In the genomic region with DNA sequence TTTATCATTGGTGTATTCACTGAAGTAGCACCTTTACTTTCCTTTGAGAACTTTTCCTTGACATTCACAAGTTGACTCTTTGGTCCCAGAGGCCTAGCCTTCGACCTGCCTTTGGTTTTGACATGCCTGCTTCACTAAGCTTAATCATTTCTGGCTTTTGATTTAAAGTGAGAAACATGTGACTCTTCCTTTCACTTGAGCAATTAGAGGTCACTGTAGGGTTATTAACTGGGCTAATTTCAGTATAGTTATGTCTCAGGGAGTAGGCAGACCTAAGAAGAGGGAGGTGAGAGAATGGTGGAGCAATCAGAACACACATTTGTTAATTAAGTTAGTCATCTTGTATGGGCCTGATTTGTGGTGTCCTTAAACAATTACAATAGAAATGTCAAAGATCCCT, we compare ENCODE assay signal across 18 cellular contexts.
A peak's percentile ranks its signal among the peaks of the same experiment; 100 is the strongest.
DNase-seq lines count a peak whose midpoint lies in the region; ATAC-seq and TF ChIP-seq lines count a peak whose summit lies in the region.
"Had no signal": no experiment of that assay in that cellular context is flagged by ENCODE, and none has a peak within 500 bp of the region (broad histone marks: within the 10 kb centered on the region; RNA-seq: fewer than 3 reads in every experiment).

No MANE protein-coding gene starts in this region.

- no peaks in the 10 kb centered on the region for H3F3A ChIP-seq in neural progenitor cell (ENCODE audit: low read depth)

- no peak overlapping the region for H3K4me3 ChIP-seq in neural progenitor cell
- H3K4me3 ChIP-seq: esophagus squamous epithelium, ovary had no signal

- peaks cover 10% of the 10 kb centered on the region for H3K9me3 Mint-ChIP-seq in neural progenitor cell
- H3K9me3 Mint-ChIP-seq: memory B cell had no signal

- no peak overlapping the region for H3K9ac ChIP-seq in neural progenitor cell

- H3K4me1 Mint-ChIP-seq in neural progenitor cell (no peaks in the 10 kb centered on the region), T-helper 17 cell (no peaks in the 10 kb centered on the region)
- H3K4me1 Mint-ChIP-seq: central memory CD8-positive, alpha-beta T cell; memory B cell had no signal

- H3K4me1 ChIP-seq in neural progenitor cell: no peaks in the 10 kb centered on the region
- H3K4me1 ChIP-seq: esophagus squamous epithelium had no signal

- no peaks in the 10 kb centered on the region for H3K27me3 ChIP-seq in neural progenitor cell
- H3K27me3 ChIP-seq: esophagus squamous epithelium, ovary had no signal

- no peaks in the 10 kb centered on the region for H3K36me3 ChIP-seq in neural progenitor cell
- H3K36me3 ChIP-seq: esophagus squamous epithelium, ovary had no signal

- TF ChIP-seq CTCF in neural progenitor cell (IDR thresholded peaks at IDR 0.05): no peak
- TF ChIP-seq CTCF in GM13976 (IDR thresholded peaks at IDR 0.05; ENCODE audit: borderline replicate concordance, control extremely low read depth, extremely low read depth, insufficient read depth, missing control alignments): no peak

- peaks cover 3% of the 10 kb centered on the region for H3K27me3 Mint-ChIP-seq in neural progenitor cell (ENCODE audit: insufficient read depth, low read depth)
- H3K27me3 Mint-ChIP-seq in T-helper 17 cell: no peaks in the 10 kb centered on the region
- H3K27me3 Mint-ChIP-seq: activated naive CD8-positive, alpha-beta T cell; central memory CD8-positive, alpha-beta T cell; memory B cell had no signal

- peaks cover 4% of the 10 kb centered on the region for H3K36me3 Mint-ChIP-seq in neural progenitor cell
- H3K36me3 Mint-ChIP-seq in T-helper 17 cell (ENCODE audit: low read depth): no peaks in the 10 kb centered on the region
- H3K36me3 Mint-ChIP-seq: activated naive CD8-positive, alpha-beta T cell; memory B cell had no signal

- DNase-seq in EL (no peak), neural progenitor cell (ENCODE audit: low spot score) (no peak), GM13976 (ENCODE audit: low spot score) (no peak), T-helper 17 cell (no peak)
- DNase-seq: esophagus squamous epithelium; NCI-H1417; NCI-H774; ovary; SHP77; stimulated activated CD4-positive, alpha-beta T cell treated with anti-CD3 and anti-CD28 coated beads, Interleukin-15, amount 100 ng/mL, for 24 hours had no signal

- H3K4me2 ChIP-seq in neural progenitor cell: no peak overlapping the region

- no peak overlapping the region for H3K27ac ChIP-seq in neural progenitor cell
- H3K27ac ChIP-seq: esophagus squamous epithelium, ovary had no signal

- in situ Hi-C loops in GM13976 (cut with MboI; ENCODE audit: low sequenced_read_pairs, unreplicated experiment): no loop called here

- H3K9me3 ChIP-seq in neural progenitor cell (ENCODE audit: low read depth): no peaks in the 10 kb centered on the region
- no peaks in the 10 kb centered on the region for H3K9me3 ChIP-seq in T-helper 17 cell (ENCODE audit: control insufficient read depth, low read length, poor library complexity, severe bottlenecking)
- H3K9me3 ChIP-seq: esophagus squamous epithelium, ovary had no signal

- no peak overlapping the region for H2AFZ ChIP-seq in neural progenitor cell (replicated peaks)

- ATAC-seq in GM18499 (IDR thresholded peaks at IDR 0.05; ENCODE audit: insufficient read depth, unreplicated experiment) (peak; percentile 65), GM19397 (IDR thresholded peaks at IDR 0.05; ENCODE audit: unreplicated experiment) (peak; percentile 68), HG02759 (IDR thresholded peaks at IDR 0.05; ENCODE audit: unreplicated experiment) (peak; percentile 79), HG03354 (IDR thresholded peaks at IDR 0.05; ENCODE audit: poor library complexity, severe bottlenecking, unreplicated experiment) (peak; percentile 78), T-helper 17 cell (no peak)
- ATAC-seq: HCT116 had no signal

- H4K20me1 ChIP-seq in neural progenitor cell (ENCODE audit: low read depth): no peaks in the 10 kb centered on the region

- H3K79me2 ChIP-seq in neural progenitor cell (ENCODE audit: low read depth): no peaks in the 10 kb centered on the region

- H3K4me3 Mint-ChIP-seq in neural progenitor cell (no peak overlapping the region), T-helper 17 cell (no peak overlapping the region)
- H3K4me3 Mint-ChIP-seq: activated naive CD8-positive, alpha-beta T cell; central memory CD8-positive, alpha-beta T cell; memory B cell had no signal

- no peak overlapping the region for H3K27ac Mint-ChIP-seq in neural progenitor cell
- H3K27ac Mint-ChIP-seq in T-helper 17 cell: no peak overlapping the region
- H3K27ac Mint-ChIP-seq: activated naive CD8-positive, alpha-beta T cell; memory B cell had no signal
